In genomic region chr5:124972703-124973102, GRCh38 we compare ENCODE assay signal across 29 cellular contexts.
"Had no signal": no experiment of that assay in that cellular context is flagged by ENCODE, and none has a peak within 500 bp of the region (broad histone marks: within the 10 kb centered on the region; RNA-seq: fewer than 3 reads in every experiment).

No MANE protein-coding gene starts in this region.

- H3K4me3 ChIP-seq: gastroesophageal sphincter, heart right ventricle, left ventricle myocardium inferior, ovary, psoas muscle, right lobe of liver, suprapubic skin, vagina had no signal

- H3K4me1 ChIP-seq: gastroesophageal sphincter, heart right ventricle, left ventricle myocardium inferior, psoas muscle, right lobe of liver, suprapubic skin, vagina had no signal

- H3K27ac Mint-ChIP-seq: activated naive CD4-positive, alpha-beta T cell treated with anti-CD3 and anti-CD28 coated beads, Interleukin-2, amount 10 ng/mL, durations not matched to agents 7 days and 5 days; activated naive CD8-positive, alpha-beta T cell treated with anti-CD3 and anti-CD28 coated beads, Interleukin-2, amount 50 U/mL, for 24 hours; immature natural killer cell; nephron progenitor cell; stimulated activated naive CD8-positive, alpha-beta T cell treated with anti-CD3 and anti-CD28 coated beads, Interleukin-15, amount 100 ng/mL, for 72 hours; T-helper 2 cell treated with Interferon-gamma antibody and Interleukin-4, amounts not matched to agents 5 μg/mL and 100 μg/mL, for 36 hours had no signal

- H3K27ac ChIP-seq: gastroesophageal sphincter, heart right ventricle, left ventricle myocardium inferior, ovary, psoas muscle, right lobe of liver, suprapubic skin, vagina had no signal

- H3K4me1 Mint-ChIP-seq: activated naive CD4-positive, alpha-beta T cell treated with anti-CD3 and anti-CD28 coated beads, Interleukin-2, amount 10 ng/mL, durations not matched to agents 7 days and 5 days; activated naive CD8-positive, alpha-beta T cell treated with anti-CD3 and anti-CD28 coated beads, Interleukin-2, amount 50 U/mL, for 24 hours; brain; immature natural killer cell; stimulated activated naive CD8-positive, alpha-beta T cell treated with anti-CD3 and anti-CD28 coated beads, Interleukin-15, amount 100 ng/mL, for 72 hours had no signal

- DNase-seq: activated CD4-positive, alpha-beta T cell treated with anti-CD3 and anti-CD28 coated beads, Interleukin-2, amount 50 U/mL, for 1 hour; activated CD4-positive, CD25-positive, alpha-beta regulatory T cell treated with anti-CD3 and anti-CD28 coated beads, Interleukin-2, amount 50 U/mL, for 72 hours; activated CD8-positive, alpha-beta memory T cell treated with anti-CD3 and anti-CD28 coated beads, Interleukin-2, amount 50 U/mL, for 4 hours; activated naive CD4-positive, alpha-beta T cell treated with anti-CD3 and anti-CD28 coated beads, Interleukin-2, amount 10 ng/mL, durations not matched to agents 7 days and 5 days; activated naive CD8-positive, alpha-beta T cell treated with anti-CD3 and anti-CD28 coated beads, Interleukin-2, amount 50 U/mL, for 24 hours; activated T-cell treated with anti-CD3 and anti-CD28 coated beads, Interleukin-2, amount 50 U/mL, for 4 hours; anterior cingulate cortex; central memory CD4-positive, alpha-beta T cell; cortex of kidney; heart right ventricle; immature natural killer cell; kidney glomerular epithelial cell; left ventricle myocardium inferior; mammary epithelial cell; nephron progenitor cell; ovary; psoas muscle; right lobe of liver; small intestine; stimulated activated CD4-positive, alpha-beta T cell treated with anti-CD3 and anti-CD28 coated beads, Interleukin-15, amount 100 ng/mL, for 24 hours; stimulated activated CD4-positive, alpha-beta T cell treated with anti-CD3 and anti-CD28 coated beads, Interleukin-4, amount 100 ng/mL, for 1 hour; stimulated activated naive CD8-positive, alpha-beta T cell treated with anti-CD3 and anti-CD28 coated beads, Interleukin-15, amount 100 ng/mL, for 72 hours; trophoblast cell had no signal

- H3K9me3 ChIP-seq: gastroesophageal sphincter, left ventricle myocardium inferior, ovary, psoas muscle, right lobe of liver, suprapubic skin, vagina had no signal

- H3K27me3 ChIP-seq: gastroesophageal sphincter, heart right ventricle, ovary, right lobe of liver, suprapubic skin, vagina had no signal

- H3K9me3 Mint-ChIP-seq: activated naive CD8-positive, alpha-beta T cell treated with anti-CD3 and anti-CD28 coated beads, Interleukin-2, amount 50 U/mL, for 24 hours; immature natural killer cell had no signal

- H3K36me3 Mint-ChIP-seq: activated naive CD4-positive, alpha-beta T cell treated with anti-CD3 and anti-CD28 coated beads, Interleukin-2, amount 10 ng/mL, durations not matched to agents 7 days and 5 days had no signal

- ATAC-seq: activated naive CD8-positive, alpha-beta T cell treated with anti-CD3 and anti-CD28 coated beads, Interleukin-2, amount 50 U/mL, for 24 hours; activated T-cell treated with anti-CD3 and anti-CD28 coated beads, Interleukin-2, amount 50 U/mL, for 4 hours; esophagus mucosa; gastroesophageal sphincter; heart right ventricle; psoas muscle; right lobe of liver; stimulated activated naive CD8-positive, alpha-beta T cell treated with anti-CD3 and anti-CD28 coated beads, Interleukin-15, amount 100 ng/mL, for 72 hours had no signal

- H3K4me3 Mint-ChIP-seq: activated naive CD4-positive, alpha-beta T cell treated with anti-CD3 and anti-CD28 coated beads, Interleukin-2, amount 10 ng/mL, durations not matched to agents 7 days and 5 days; activated naive CD8-positive, alpha-beta T cell treated with anti-CD3 and anti-CD28 coated beads, Interleukin-2, amount 50 U/mL, for 24 hours; activated T-cell treated with anti-CD3 and anti-CD28 coated beads, Interleukin-2, amount 50 U/mL, for 4 hours; brain; immature natural killer cell; nephron progenitor cell; stimulated activated naive CD8-positive, alpha-beta T cell treated with anti-CD3 and anti-CD28 coated beads, Interleukin-15, amount 100 ng/mL, for 72 hours; T-helper 2 cell treated with Interferon-gamma antibody and Interleukin-4, amounts not matched to agents 5 μg/mL and 100 μg/mL, for 36 hours had no signal

- H3K36me3 ChIP-seq: gastroesophageal sphincter, heart right ventricle, left ventricle myocardium inferior, ovary, right lobe of liver, suprapubic skin, vagina had no signal

- H3K27me3 Mint-ChIP-seq: activated naive CD4-positive, alpha-beta T cell treated with anti-CD3 and anti-CD28 coated beads, Interleukin-2, amount 10 ng/mL, durations not matched to agents 7 days and 5 days; activated naive CD8-positive, alpha-beta T cell treated with anti-CD3 and anti-CD28 coated beads, Interleukin-2, amount 50 U/mL, for 24 hours; brain; stimulated activated naive CD8-positive, alpha-beta T cell treated with anti-CD3 and anti-CD28 coated beads, Interleukin-15, amount 100 ng/mL, for 72 hours had no signal
